ENCODE assay signal across 8 cellular contexts in genomic region chr1:116990612-116991151, GRCh38. TPM values are rescaled to one million over a fixed set of nuclear protein-coding genes. Genes with fewer than 3 reads are reported as not detected.
A peak's percentile ranks its signal among the peaks of the same experiment; 100 is the strongest.
DNase-seq lines count a peak whose midpoint lies in the region; ATAC-seq and TF ChIP-seq lines count a peak whose summit lies in the region.

No MANE protein-coding gene starts in this region.

- peaks cover 2% of the 10 kb centered on the region for H3K36me3 Mint-ChIP-seq in T-helper 17 cell (ENCODE audit: low read depth)
- H3K36me3 Mint-ChIP-seq in activated T-cell treated with anti-CD3 and anti-CD28 coated beads, Interleukin-2, amount 50 U/mL, for 72 hours (ENCODE audit: insufficient read depth in 2 of 2) = peaks cover 0 to 3% of the 10 kb centered on the region in 2 donors
- H3K36me3 Mint-ChIP-seq in Calu3 (ENCODE audit: insufficient read depth, unreplicated experiment) = no peaks in the 10 kb centered on the region

- H3K9me3 ChIP-seq in T-helper 17 cell (ENCODE audit: control insufficient read depth, low read length, poor library complexity, severe bottlenecking) = no peaks in the 10 kb centered on the region

- no peak overlapping the region for H3K4me3 Mint-ChIP-seq in T-helper 17 cell
- no peak overlapping the region for H3K4me3 Mint-ChIP-seq in activated T-cell treated with anti-CD3 and anti-CD28 coated beads, Interleukin-2, amount 50 U/mL, for 72 hours
- no peak overlapping the region for H3K4me3 Mint-ChIP-seq in Calu3 (ENCODE audit: low read depth, unreplicated experiment)

- intact Hi-C loops in Calu3 (cut with micrococcal nuclease; ENCODE audit: unreplicated experiment) = no loop called here

- no peak for ATAC-seq in T-helper 17 cell
- ATAC-seq in activated T-cell treated with anti-CD3 and anti-CD28 coated beads, Interleukin-2, amount 50 U/mL, for 72 hours (replicated peaks in 1 of 2) = no peak
- no peak for ATAC-seq in GM21825 (IDR thresholded peaks at IDR 0.05; ENCODE audit: unreplicated experiment)

- DNase-seq in HK-2 (ENCODE audit: unreplicated experiment) = peak; percentile 62
- DNase-seq in T-helper 17 cell = no peak
- DNase-seq in foreskin fibroblast = peak; percentile 56 to 85
- DNase-seq in renal cortical epithelial cell (ENCODE audit: low read depth) = peak; percentile 63
- no peak for DNase-seq in GM10266 (ENCODE audit: extremely low spot score)
- DNase-seq in activated T-cell treated with anti-CD3 and anti-CD28 coated beads, Interleukin-2, amount 50 U/mL, for 72 hours = no peak
- no peak for DNase-seq in Calu3

- H3K4me3 ChIP-seq in foreskin fibroblast (ENCODE audit: low read depth in 1 of 2, low read length in 2 of 2) = no peak overlapping the region

- peaks cover 34% of the 10 kb centered on the region for H3K4me1 Mint-ChIP-seq in T-helper 17 cell
- peaks cover 57% of the 10 kb centered on the region for H3K4me1 Mint-ChIP-seq in activated T-cell treated with anti-CD3 and anti-CD28 coated beads, Interleukin-2, amount 50 U/mL, for 72 hours (ENCODE audit: low read depth)
- H3K4me1 Mint-ChIP-seq in Calu3 (ENCODE audit: low read depth, unreplicated experiment) = no peaks in the 10 kb centered on the region

- peak overlapping the region; percentile 87 for H3K27ac Mint-ChIP-seq in T-helper 17 cell
- H3K27ac Mint-ChIP-seq in activated T-cell treated with anti-CD3 and anti-CD28 coated beads, Interleukin-2, amount 50 U/mL, for 72 hours = no peak overlapping the region
- H3K27ac Mint-ChIP-seq in Calu3 (ENCODE audit: unreplicated experiment) = no peak overlapping the region

- H3K9me3 Mint-ChIP-seq in activated T-cell treated with anti-CD3 and anti-CD28 coated beads, Interleukin-2, amount 50 U/mL, for 72 hours = peaks cover 0 to 2% of the 10 kb centered on the region in 2 donors
- no peaks in the 10 kb centered on the region for H3K9me3 Mint-ChIP-seq in Calu3 (ENCODE audit: low read depth, unreplicated experiment)

- TF ChIP-seq CTCF in foreskin fibroblast (IDR thresholded peaks at IDR 0.05; ENCODE audit: low read depth, low read length) = no peak
- no peak for TF ChIP-seq CTCF in GM10266 (IDR thresholded peaks at IDR 0.05; ENCODE audit: control insufficient read depth, insufficient read depth, low read depth, missing control alignments)
- no peak for TF ChIP-seq CTCF in Calu3 (IDR thresholded peaks at IDR 0.05; ENCODE audit: unreplicated experiment)

- H3K27me3 Mint-ChIP-seq in T-helper 17 cell (no peaks in the 10 kb centered on the region), Calu3 (ENCODE audit: unreplicated experiment) (no peaks in the 10 kb centered on the region)
- no peaks in the 10 kb centered on the region for H3K27me3 Mint-ChIP-seq in activated T-cell treated with anti-CD3 and anti-CD28 coated beads, Interleukin-2, amount 50 U/mL, for 72 hours (ENCODE audit: low read depth)

- no TSS peak for BruUV-seq in Calu3 (replicated peaks; lab: Mats Ljungman, UMichigan)

- CTCF ChIA-PET in Calu3 (lab: Charles Lee) = no interaction called here

RNA-seq across cellular contexts. Expression of gene CD101, which starts 10.9 kb away (rescaled TPM):
- 1 to 10 TPM; 1.9 to 5.7 TPM for total RNA-seq in T-helper 17 cell
- total RNA-seq in renal cortical epithelial cell = 0.35 and 0.45 TPM in 2 replicates
- 1 to 10 TPM; 2.0 to 3.0 TPM for total RNA-seq in activated T-cell treated with anti-CD3 and anti-CD28 coated beads, Interleukin-2, amount 50 U/mL, for 72 hours
- 0.31 and 0.76 TPM in 2 replicates for total RNA-seq in Calu3 (2022)

Comparison
In these comparisons a context has a peak if more than half of its experiments do, and no peak if none do; other contexts are left out.
1. DNase-seq: peak in HK-2 (single experiment), foreskin fibroblast (2 of 2) and renal cortical epithelial cell (single experiment); none in T-helper 17 cell (0 of 3), GM10266 (single experiment), activated T-cell treated with anti-CD3 and anti-CD28 coated beads, Interleukin-2, amount 50 U/mL, for 72 hours (0 of 2) and Calu3 (single experiment).